ENCODE assay signal across 15 cellular contexts in genomic region chr5:95839658-95840057, GRCh38.
"Had no signal": no experiment of that assay in that cellular context is flagged by ENCODE, and none has a peak within 500 bp of the region (broad histone marks: within the 10 kb centered on the region; RNA-seq: fewer than 3 reads in every experiment).

No MANE protein-coding gene starts in this region.

- H3K36me3 Mint-ChIP-seq: brain had no signal

- ATAC-seq: heart right ventricle, left lobe of liver had no signal

- FAIRE-seq: islet of Langerhans had no signal

- H3K4me3 Mint-ChIP-seq: activated CD4-positive, alpha-beta T cell treated with anti-CD3 and anti-CD28 coated beads, Interleukin-2, amount 10 ng/mL, durations not matched to agents 24 days and 14 days; brain; T-helper 1 cell treated with Interleukin-12 subunit alpha and Interleukin-12 subunit beta and Interleukin-4 antibody, amounts not matched to agents 30 μg/mL and 1 μg/mL, for 36 hours had no signal

- H3K27me3 Mint-ChIP-seq: activated CD4-positive, alpha-beta T cell treated with anti-CD3 and anti-CD28 coated beads, Interleukin-2, amount 10 ng/mL, durations not matched to agents 24 days and 14 days had no signal

- H3K4me3 ChIP-seq: heart right ventricle, ovary, SK-N-MC, upper lobe of left lung had no signal

- H3K27ac ChIP-seq: heart right ventricle, ovary, SK-N-MC had no signal

- H3K27me3 ChIP-seq: heart right ventricle, ovary, upper lobe of left lung had no signal

- H3K9me3 Mint-ChIP-seq: activated CD4-positive, alpha-beta T cell treated with anti-CD3 and anti-CD28 coated beads, Interleukin-2, amount 10 ng/mL, durations not matched to agents 24 days and 14 days; activated T-helper 2 cell treated with anti-CD3 and anti-CD28 coated beads, Interferon-gamma antibody, Interleukin-2, Interleukin-4, amounts not matched to agents 10 μg/mL and 5 μg/mL and 100 μg/mL, durations not matched to agents 14 hours and 24 hours and 36 hours; T-helper 1 cell treated with Interleukin-12 subunit alpha and Interleukin-12 subunit beta and Interleukin-4 antibody, amounts not matched to agents 30 μg/mL and 1 μg/mL, for 36 hours had no signal

- H3K27ac Mint-ChIP-seq: activated CD4-positive, alpha-beta T cell treated with anti-CD3 and anti-CD28 coated beads, Interleukin-2, amount 10 ng/mL, durations not matched to agents 24 days and 14 days; activated T-helper 2 cell treated with anti-CD3 and anti-CD28 coated beads, Interferon-gamma antibody, Interleukin-2, Interleukin-4, amounts not matched to agents 10 μg/mL and 5 μg/mL and 100 μg/mL, durations not matched to agents 14 hours and 24 hours and 36 hours; T-helper 1 cell treated with Interleukin-12 subunit alpha and Interleukin-12 subunit beta and Interleukin-4 antibody, amounts not matched to agents 30 μg/mL and 1 μg/mL, for 36 hours had no signal

- H3K4me1 Mint-ChIP-seq: brain had no signal

- H3K9me3 ChIP-seq: heart right ventricle, ovary, upper lobe of left lung had no signal

- H3K36me3 ChIP-seq: heart right ventricle, ovary, upper lobe of left lung had no signal

- DNase-seq: activated CD4-positive, alpha-beta T cell treated with anti-CD3 and anti-CD28 coated beads, Interleukin-2, amount 10 ng/mL, durations not matched to agents 24 days and 14 days; activated naive CD4-positive, alpha-beta T cell treated with anti-CD3 and anti-CD28 coated beads, Interleukin-2, amount 50 U/mL, for 16 hours; amniotic stem cell; cerebellar nuclear complex; foreskin melanocyte; heart right ventricle; ovary; retina; upper lobe of left lung had no signal
